Comparison of ENCODE assay signal across 6 cellular contexts in genomic region chr14:21093769-21094681, GRCh38.
DNase-seq lines count a peak whose midpoint lies in the region; ATAC-seq and TF ChIP-seq lines count a peak whose summit lies in the region.

No MANE protein-coding gene starts in this region.

- H3K27me3 ChIP-seq in neuron (ENCODE audit: insufficient read depth, low read length): no peaks in the 10 kb centered on the region

- peak; percentile 44; the same call in 1 of the 2 replicates for TF ChIP-seq EP300 in Ishikawa (IDR thresholded peaks at IDR 0.05; ENCODE audit: borderline replicate concordance)

- no peaks in the 10 kb centered on the region for H3K9me3 ChIP-seq in neuron (ENCODE audit: low read length)

- ATAC-seq in GM18519 (IDR thresholded peaks at IDR 0.05; ENCODE audit: low FRiP score, unreplicated experiment): no peak

- TF ChIP-seq RAD21 in Ishikawa (IDR thresholded peaks at IDR 0.05; ENCODE audit: low read depth): no peak

- peak; percentile 83 for DNase-seq in astrocyte of the hippocampus (ENCODE audit: low read depth, low spot score)
- no peak for DNase-seq in inferior parietal cortex (ENCODE audit: extremely low spot score)
- no peak for DNase-seq in GOT3 (lab: John Stamatoyannopoulos, UW)

- H2AFZ ChIP-seq in neuron (ENCODE audit: low read depth, low read length): no peak overlapping the region

- H3K4me1 ChIP-seq in neuron (ENCODE audit: insufficient read depth, low read length): peaks cover 42% of the 10 kb centered on the region

- peak overlapping the region; percentile 37 for H3K4me3 ChIP-seq in neuron (ENCODE audit: low read length)

- peaks cover 42% of the 10 kb centered on the region for H3K36me3 ChIP-seq in neuron (ENCODE audit: insufficient read depth, low read length)

TF ChIP-seq in Ishikawa, 13 proteins besides CTCF, POLR2A, EP300 and RAD21:
- TF ChIP-seq CREB1 (IDR thresholded peaks at IDR 0.05; ENCODE audit: low read depth): no peak
- no peak for TF ChIP-seq CEBPB (IDR thresholded peaks at IDR 0.05)
- no peak for TF ChIP-seq USF1 (IDR thresholded peaks at IDR 0.05)
- TF ChIP-seq REST (IDR thresholded peaks at IDR 0.05; ENCODE audit: low read depth): no peak
- TF ChIP-seq TEAD4 (IDR thresholded peaks at IDR 0.05): peak; percentile 65
